17 cellular contexts compared by ENCODE assay signal in genomic region chr6:136319732-136320131, GRCh38. TPM values are rescaled to one million over a fixed set of nuclear protein-coding genes. Genes with fewer than 3 reads are reported as not detected.
A peak's percentile ranks its signal among the peaks of the same experiment; 100 is the strongest.
DNase-seq lines count a peak whose midpoint lies in the region; ATAC-seq, FAIRE-seq and TF ChIP-seq lines count a peak whose summit lies in the region.
"Had no signal": no experiment of that assay in that cellular context is flagged by ENCODE, and none has a peak within 500 bp of the region (broad histone marks: within the 10 kb centered on the region; RNA-seq: fewer than 3 reads in every experiment).

No MANE protein-coding gene starts in this region.

- TF ChIP-seq POLR2A in K562 (conservative IDR thresholded peaks at IDR 0.05) = no peak

- H3K36me3 ChIP-seq in SK-N-SH (replicated peaks in 1 of 2; ENCODE audit: control insufficient read depth in 1 of 2, insufficient read depth in 2 of 2, low read length in 1 of 2) (no peaks in the 10 kb centered on the region), Karpas-422 (ENCODE audit: insufficient read depth, low read length) (no peaks in the 10 kb centered on the region), K562 (ENCODE audit: control insufficient read depth, insufficient read depth, low read length) (no peaks in the 10 kb centered on the region)
- H3K36me3 ChIP-seq: BLaER1 treated with 17β-estradiol and CSF1 and Interleukin-3, amounts not matched to agents 10 nM and 100 nM had no signal

- H4K20me1 ChIP-seq in SK-N-SH (ENCODE audit: insufficient read depth) (no peaks in the 10 kb centered on the region), Karpas-422 (ENCODE audit: insufficient read depth, low read depth, low read length) (no peaks in the 10 kb centered on the region), K562 (replicated peaks; ENCODE audit: control insufficient read depth, insufficient read depth, low read length) (no peaks in the 10 kb centered on the region)
- H4K20me1 ChIP-seq: BLaER1 treated with 17β-estradiol and CSF1 and Interleukin-3, amounts not matched to agents 10 nM and 100 nM had no signal

- no peak for DNase-seq in SK-N-SH
- peak; percentile 45 for DNase-seq in Karpas-422
- DNase-seq in K562 (ENCODE audit: extremely low read depth in 1 of 4, low spot score in 3 of 4) = no peak
- peak; percentile 3 for DNase-seq in naive B cell
- DNase-seq in epidermal melanocyte (ENCODE audit: insufficient read length, low spot score) = no peak
- no peak for DNase-seq in NCI-H146 treated with DMSO at 0.1 percent for 48 hours (lab: John Stamatoyannopoulos, UW; ENCODE audit: unreplicated experiment)
- DNase-seq: 8988T; ACHN; CD4-positive, CD25-positive, alpha-beta regulatory T cell; DMS79; GOT3; HCEC 1CT; HFFc6 had no signal

- CTCF ChIA-PET in SK-N-SH (lab: Yijun Ruan, JAX) (no interaction called here), K562 (lab: Yijun Ruan, JAX; ENCODE audit: low intra/inter-chr PET ratio) (interaction anchor here (0.6 kb wide), 2 partner anchors 382 to 1205 kb away, joined by 3 to 5 read pairs; no protein-coding TSS in a partner anchor)

- H3K79me2 ChIP-seq in SK-N-SH (ENCODE audit: insufficient read depth) (no peaks in the 10 kb centered on the region), Karpas-422 (ENCODE audit: low read length) (no peaks in the 10 kb centered on the region), K562 (ENCODE audit: control insufficient read depth, insufficient read depth, low read length) (no peaks in the 10 kb centered on the region)

- H3K36me3 Mint-ChIP-seq in naive B cell = no peaks in the 10 kb centered on the region
- H3K36me3 Mint-ChIP-seq: CD4-positive, CD25-positive, alpha-beta regulatory T cell had no signal

- H3K9me3 ChIP-seq in SK-N-SH (no peaks in the 10 kb centered on the region), Karpas-422 (ENCODE audit: low read length) (no peaks in the 10 kb centered on the region), K562 (replicated peaks; ENCODE audit: control insufficient read depth, insufficient read depth, low read depth, low read length) (no peaks in the 10 kb centered on the region)
- H3K9me3 ChIP-seq: BLaER1 treated with 17β-estradiol and CSF1 and Interleukin-3, amounts not matched to agents 10 nM and 100 nM had no signal

- H3K4me1 ChIP-seq in SK-N-SH (ENCODE audit: control insufficient read depth in 1 of 2, insufficient read depth in 2 of 2, low read depth in 1 of 2, low read length in 1 of 2) (no peaks in the 10 kb centered on the region; a peak in 1 of 4 replicates), Karpas-422 (ENCODE audit: low read length) (no peaks in the 10 kb centered on the region), K562 (replicated peaks in 1 of 2; ENCODE audit: control insufficient read depth in 2 of 2, insufficient read depth in 2 of 2, low read length in 2 of 2) (no peaks in the 10 kb centered on the region)

- H3K27me3 Mint-ChIP-seq in naive B cell = peaks cover 0 to 3% (median 0%) of the 10 kb centered on the region in 3 donors

- no peaks in the 10 kb centered on the region for H3K9me1 ChIP-seq in K562 (ENCODE audit: control insufficient read depth, insufficient read depth, low read length)

- TF ChIP-seq CTCF in SK-N-SH (IDR thresholded peaks at IDR 0.05) (no peak), K562 (IDR thresholded peaks at IDR 0.05 in 2 of 3, conservative IDR thresholded peaks at IDR 0.05 in 1 of 3; ENCODE audit: insufficient read depth in 2 of 3, low read depth in 1 of 3, low read length in 3 of 3) (no peak)

- H3K4me3 Mint-ChIP-seq in naive B cell = no peak overlapping the region
- H3K4me3 Mint-ChIP-seq: CD4-positive, CD25-positive, alpha-beta regulatory T cell; HFFc6 had no signal

- H3K27ac Mint-ChIP-seq in naive B cell = no peak overlapping the region
- H3K27ac Mint-ChIP-seq: HFFc6 had no signal

- H3K9me3 Mint-ChIP-seq in naive B cell = no peaks in the 10 kb centered on the region
- H3K9me3 Mint-ChIP-seq: CD4-positive, CD25-positive, alpha-beta regulatory T cell; HFFc6 had no signal

- H3K4me2 ChIP-seq in SK-N-SH (no peak overlapping the region), Karpas-422 (ENCODE audit: low read depth, low read length, poor library complexity, severe bottlenecking) (no peak overlapping the region), K562 (ENCODE audit: insufficient read depth, low read length) (no peak overlapping the region)
- H3K4me2 ChIP-seq: BLaER1 treated with 17β-estradiol and CSF1 and Interleukin-3, amounts not matched to agents 10 nM and 100 nM had no signal

- H2AFZ ChIP-seq in SK-N-SH (ENCODE audit: low read depth) (no peak overlapping the region), Karpas-422 (ENCODE audit: low read length) (no peak overlapping the region), K562 (ENCODE audit: low read depth, low read length) (no peak overlapping the region)

- TF ChIP-seq EP300 in SK-N-SH (IDR thresholded peaks at IDR 0.05; ENCODE audit: borderline replicate concordance in 1 of 2, low read depth in 1 of 2, low read length in 1 of 2) (no peak), K562 (IDR thresholded peaks at IDR 0.05; ENCODE audit: low read length) (no peak)

- FAIRE-seq in K562 (lab: Jason Lieb, UNC) = no peak
- FAIRE-seq: GM12891 had no signal

- in situ Hi-C loops in K562 (cut with MboI) = no loop called here

- BruUV-seq in K562 (replicated peaks; lab: Mats Ljungman, UMichigan) = no TSS peak

- POLR2A ChIA-PET in SK-N-SH (lab: Yijun Ruan, JAX) (no interaction called here), K562 (lab: Yijun Ruan, JAX) (interaction anchor here (2.3 kb wide), 1 partner anchor 30 kb away, joined by 12 read pairs; the partner anchor contains the start of gene BCLAF1)

- no peaks in the 10 kb centered on the region for H3F3A ChIP-seq in SK-N-SH (replicated peaks; ENCODE audit: insufficient read depth)

- ATAC-seq in SK-N-SH treated with all-trans-retinoic acid at 6 μM for 48 hours (no peak), K562 (no peak), naive B cell (ENCODE audit: low read depth in 2 of 2) (no peak)

- TF ChIP-seq RAD21 in SK-N-SH (IDR thresholded peaks at IDR 0.05; ENCODE audit: low read length) = no peak
- no peak for TF ChIP-seq RAD21 in K562 (CRISPR knock-in tag; conservative IDR thresholded peaks at IDR 0.05 in 1 of 2, IDR thresholded peaks at IDR 0.05 in 1 of 2)

- H3K4me1 Mint-ChIP-seq in naive B cell = no peaks in the 10 kb centered on the region

- no peak overlapping the region for H3K9ac ChIP-seq in SK-N-SH
- H3K9ac ChIP-seq in Karpas-422 (ENCODE audit: low read length) = no peak overlapping the region
- H3K9ac ChIP-seq in K562 (ENCODE audit: insufficient read depth in 1 of 2, low read depth in 2 of 2, low read length in 2 of 2) = no peak overlapping the region
- H3K9ac ChIP-seq: BLaER1 treated with 17β-estradiol and CSF1 and Interleukin-3, amounts not matched to agents 10 nM and 100 nM had no signal

- intact Hi-C loops in K562 (cut with micrococcal nuclease) = loop anchor here (5.0 to 10.0 kb wide), 5 partner anchors 117 to 815 kb away; no protein-coding TSS in a partner anchor

- no peak overlapping the region for H3K27ac ChIP-seq in SK-N-SH (ENCODE audit: low read depth in 2 of 2, low read length in 1 of 2)
- H3K27ac ChIP-seq in Karpas-422 (ENCODE audit: low read length) = no peak overlapping the region
- H3K27ac ChIP-seq in K562 (ENCODE audit: extremely low read depth, low read depth, low read length) = no peak overlapping the region
- H3K27ac ChIP-seq: BLaER1 treated with 17β-estradiol and CSF1 and Interleukin-3, amounts not matched to agents 10 nM and 100 nM; HL-60 had no signal

- H3K9me2 ChIP-seq in SK-N-SH = no peaks in the 10 kb centered on the region
- no peaks in the 10 kb centered on the region for H3K9me2 ChIP-seq in Karpas-422 (replicated peaks; ENCODE audit: insufficient read depth, low read length)

- H3K4me3 ChIP-seq in SK-N-SH (ENCODE audit: low read depth in 2 of 2, low read length in 1 of 2) = no peak overlapping the region
- no peak overlapping the region for H3K4me3 ChIP-seq in Karpas-422 (ENCODE audit: low read length)
- no peak overlapping the region for H3K4me3 ChIP-seq in K562
- H3K4me3 ChIP-seq: BLaER1 treated with 17β-estradiol and CSF1 and Interleukin-3, amounts not matched to agents 10 nM and 100 nM had no signal

- H3K27me3 ChIP-seq in SK-N-SH (ENCODE audit: insufficient read depth) (no peaks in the 10 kb centered on the region), Karpas-422 (ENCODE audit: low read length) (no peaks in the 10 kb centered on the region), K562 (ENCODE audit: control insufficient read depth in 2 of 2, insufficient read depth in 2 of 2, low read length in 2 of 2) (peaks cover 7% of the 10 kb centered on the region in 2 experiments; a peak in 4 of 5 replicates)
- H3K27me3 ChIP-seq: BLaER1 treated with 17β-estradiol and CSF1 and Interleukin-3, amounts not matched to agents 10 nM and 100 nM had no signal

TF ChIP-seq in SK-N-SH, 30 proteins besides CTCF, POLR2A, EP300 and RAD21 (continues in another document):
- TF ChIP-seq RFX5 (IDR thresholded peaks at IDR 0.05; ENCODE audit: low read length) = peak; percentile 97

TF ChIP-seq in SK-N-SH treated with all-trans-retinoic acid at 6 μM for 48 hours, 23 proteins besides CTCF, POLR2A, EP300 and RAD21:
- no peak for TF ChIP-seq ZFP30 (CRISPR knock-in tag; IDR thresholded peaks at IDR 0.05)
TF ChIP-seq in SK-N-SH treated with all-trans-retinoic acid at 6 μM for 48 hours: peak in this region for 0.

RNA-seq across cellular contexts. Expression of gene BCLAF1, which starts 30.1 kb away (rescaled TPM):
- 21.9 and 30.4 TPM in 2 replicates for polyA plus RNA-seq in SK-N-SH (2012; rRNA removed)
- polyA plus RNA-seq in SK-N-SH (2012; cell fraction: cytosol; rRNA removed) = 26.2 and 32.4 TPM in 2 replicates
- polyA plus RNA-seq in SK-N-SH (2012; cell fraction: nucleus; rRNA removed) = 18.2 and 47.2 TPM in 2 replicates
- total RNA-seq in Karpas-422 (2014; rRNA removed; shearing (Covaris generic); ENCODE audit: low replicate concordance) = 177 and 191 TPM in 2 replicates
- 137 and 633 TPM in 2 replicates for total RNA-seq in K562 (2011; cell fraction: chromatin; rRNA removed; ENCODE audit: low replicate concordance)
- total RNA-seq in K562 (2011; cell fraction: nucleolus; rRNA removed) = 47.0 and 65.4 TPM in 2 replicates
- 148 and 223 TPM in 2 replicates for total RNA-seq in K562 (2011; cell fraction: nucleoplasm; rRNA removed)
- 182 and 286 TPM in 2 replicates for total RNA-seq in K562 (2014; rRNA removed)
- 206 and 262 TPM in 2 replicates for total RNA-seq in K562 (2014; rRNA removed; fragmentation: Illumina TruSeq; extraction: Trizol)
- total RNA-seq in K562 (2015; rRNA removed; fragmentation: Illumina TruSeq; extraction: Trizol) = 253 and 263 TPM in 2 replicates
- 144 and 165 TPM in 2 replicates for total RNA-seq in K562 (2021)
- 96.1 and 102 TPM in 2 replicates for polyA plus RNA-seq in K562 (2011; rRNA removed)
- 23.3 and 33.3 TPM in 2 replicates for polyA plus RNA-seq in K562 (2011; cell fraction: cytosol; rRNA removed)
- polyA plus RNA-seq in K562 (2011; cell fraction: nucleus; rRNA removed) = 105 and 150 TPM in 2 replicates
- 53.6 and 80.8 TPM in 2 replicates for polyA plus RNA-seq in K562 (2012)
- polyA plus RNA-seq in K562 (2014; fragmentation: Illumina TruSeq; extraction: Trizol) = 165 and 195 TPM in 2 replicates
- 10 to 100 TPM; 65.4 to 87.3 TPM for polyA plus RNA-seq in K562 (2014; fragmentation: Nextera tagmentation; extraction: Ambion mirVana)
- polyA plus RNA-seq in K562 (2014; rRNA removed) = 93.8 and 116 TPM in 2 replicates
- 302 and 350 TPM in 2 replicates for polyA minus RNA-seq in K562 (2011; rRNA and poly(A)+ RNA removed)
- 82.9 and 149 TPM in 2 replicates for polyA minus RNA-seq in K562 (2011; cell fraction: cytosol; rRNA and poly(A)+ RNA removed)
- polyA minus RNA-seq in K562 (2011; cell fraction: nucleus; rRNA and poly(A)+ RNA removed) = 169 and 344 TPM in 2 replicates
- polyA plus RNA-seq in naive B cell (ENCODE audit: low read depth in 6 of 6) = 100 to 1,000 TPM in 5 of 6 donors, 10 to 100 TPM in 1; 73.9 to 180 (median 138) TPM

Comparison
In these comparisons a context has a peak if more than half of its experiments do, and no peak if none do; other contexts are left out.
1. DNase-seq: peak in Karpas-422 (single experiment) and naive B cell (single experiment); none in SK-N-SH (single experiment), K562 (0 of 4), epidermal melanocyte (single experiment) and NCI-H146 treated with DMSO at 0.1 percent for 48 hours (single experiment).
2. Of the 27 proteins assayed by ChIP-seq in both K562 and SK-N-SH: peak only in K562: none; only in SK-N-SH: none; in both: RFX5; in neither: 26.